In the genomic region with DNA sequence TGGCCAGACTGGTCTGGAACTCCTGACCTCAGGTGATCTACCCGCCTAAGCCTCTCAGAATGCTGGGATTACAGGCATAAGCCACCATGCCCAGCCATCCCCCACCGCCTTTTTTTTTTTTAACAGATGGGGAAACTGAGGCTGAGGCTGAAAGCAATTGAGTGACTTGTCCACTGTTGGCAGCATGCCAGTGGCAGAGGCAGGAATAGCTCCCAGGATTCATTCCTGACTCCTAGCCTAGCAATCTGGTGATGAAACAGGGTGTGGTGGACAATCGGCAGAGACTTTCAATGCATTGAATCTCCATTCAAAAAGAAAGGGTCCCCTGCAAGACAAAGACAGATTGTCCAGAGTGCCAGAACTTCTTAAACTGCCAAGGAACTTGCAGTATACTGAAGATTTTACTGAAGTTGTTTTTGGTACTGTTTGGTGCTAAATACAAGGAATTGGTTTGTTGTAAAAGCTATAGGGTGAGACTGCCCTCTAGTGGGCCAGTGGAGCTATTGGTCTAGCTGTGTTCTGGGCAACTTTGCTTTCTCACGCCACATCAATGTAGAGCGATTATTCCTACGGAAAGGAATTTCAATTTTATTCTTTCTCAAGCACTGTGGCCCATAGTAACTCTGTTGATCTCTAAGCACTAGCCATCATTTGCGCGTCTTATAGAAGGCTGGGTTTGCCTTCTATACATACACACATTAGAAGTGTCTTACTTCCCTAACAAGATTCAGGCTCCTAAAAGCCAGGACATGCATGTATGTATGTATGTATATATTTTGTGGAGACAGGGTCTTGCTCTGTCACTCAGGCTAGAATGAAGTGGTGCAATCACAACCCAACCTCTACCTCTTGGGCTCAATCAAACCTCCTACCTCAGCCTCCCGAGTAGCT, we compare ENCODE assay signal across 8 cellular contexts. TPM values are rescaled to one million over a fixed set of nuclear protein-coding genes. Genes with fewer than 3 reads are reported as not detected.
A peak's percentile ranks its signal among the peaks of the same experiment; 100 is the strongest.
DNase-seq lines count a peak whose midpoint lies in the region; ATAC-seq and TF ChIP-seq lines count a peak whose summit lies in the region.

No MANE protein-coding gene starts in this region.

- peak; percentile 97 for TF ChIP-seq RAD21 in SK-N-SH (IDR thresholded peaks at IDR 0.05; ENCODE audit: low read length)

- ATAC-seq in psoas muscle, result peak; percentile 71 to 84 (median 79)

- intact Hi-C loops in psoas muscle (cut with DNase I), result loop anchor here (1.0 to 2.0 kb wide), 3 partner anchors 64 to 186 kb away; no protein-coding TSS in a partner anchor
- intact Hi-C loops in vagina (cut with DNase I), result loop anchor here (5.0 kb wide), 2 partner anchors 178 to 193 kb away; no protein-coding TSS in a partner anchor

- H3K4me3 Mint-ChIP-seq in activated naive CD8-positive, alpha-beta T cell treated with anti-CD3 and anti-CD28 coated beads for 36 hours, result no peak overlapping the region

- H3K27me3 ChIP-seq in SK-N-SH (ENCODE audit: insufficient read depth), result no peaks in the 10 kb centered on the region
- no peaks in the 10 kb centered on the region for H3K27me3 ChIP-seq in cardiac muscle cell
- no peaks in the 10 kb centered on the region for H3K27me3 ChIP-seq in psoas muscle (ENCODE audit: insufficient read depth in 3 of 3, low read length in 2 of 3)
- H3K27me3 ChIP-seq in vagina, result no peaks in the 10 kb centered on the region

- POLR2A ChIA-PET in SK-N-SH (lab: Yijun Ruan, JAX), result interaction anchor here (0.6 to 1.0 kb wide), 2 partner anchors 240 to 248 kb away, joined by 3 read pairs; a partner anchor contains a TSS

- peak overlapping the region; percentile 46 for H3K9ac ChIP-seq in SK-N-SH

- H3K4me1 ChIP-seq in SK-N-SH (ENCODE audit: control insufficient read depth in 1 of 2, insufficient read depth in 2 of 2, low read depth in 1 of 2, low read length in 1 of 2) (peaks cover 2 to 28% of the 10 kb centered on the region in 2 experiments; a peak in 3 of 4 replicates), cardiac muscle cell (ENCODE audit: low read depth) (no peaks in the 10 kb centered on the region), psoas muscle (peaks cover 11% of the 10 kb centered on the region), vagina (peaks cover 19% of the 10 kb centered on the region)

- H3K9me3 ChIP-seq in SK-N-SH (no peaks in the 10 kb centered on the region), cardiac muscle cell (ENCODE audit: low read depth) (no peaks in the 10 kb centered on the region), psoas muscle (no peaks in the 10 kb centered on the region), vagina (no peaks in the 10 kb centered on the region)

- peaks cover 31% of the 10 kb centered on the region for H3F3A ChIP-seq in SK-N-SH (replicated peaks; ENCODE audit: insufficient read depth)

- TF ChIP-seq EP300 in SK-N-SH (IDR thresholded peaks at IDR 0.05; ENCODE audit: borderline replicate concordance in 1 of 2, low read depth in 1 of 2, low read length in 1 of 2), result no peak

- TF ChIP-seq POLR2A in vagina (IDR thresholded peaks at IDR 0.05), result no peak

- no peak overlapping the region for H3K27ac Mint-ChIP-seq in activated naive CD8-positive, alpha-beta T cell treated with anti-CD3 and anti-CD28 coated beads for 36 hours

- H3K36me3 ChIP-seq in SK-N-SH (replicated peaks in 1 of 2; ENCODE audit: control insufficient read depth in 1 of 2, insufficient read depth in 2 of 2, low read length in 1 of 2) (no peaks in the 10 kb centered on the region), cardiac muscle cell (peaks cover 17% of the 10 kb centered on the region), psoas muscle (ENCODE audit: insufficient read depth in 1 of 2, low read depth in 1 of 2) (peaks cover 0 to 22% of the 10 kb centered on the region in 2 donors), vagina (no peaks in the 10 kb centered on the region)

- H3K4me2 ChIP-seq in SK-N-SH, result peak overlapping the region; percentile 47

- H3K27ac ChIP-seq in SK-N-SH (ENCODE audit: low read depth in 2 of 2, low read length in 1 of 2), result peak overlapping the region in 1 of 2 experiments; percentile 80; a peak in 2 of 4 replicates
- no peak overlapping the region for H3K27ac ChIP-seq in cardiac muscle cell
- H3K27ac ChIP-seq in psoas muscle, result no peak overlapping the region
- H3K27ac ChIP-seq in vagina, result peak overlapping the region; percentile 50

- peaks cover 22% of the 10 kb centered on the region for H3K27me3 Mint-ChIP-seq in activated naive CD8-positive, alpha-beta T cell treated with anti-CD3 and anti-CD28 coated beads for 36 hours

- H2AFZ ChIP-seq in SK-N-SH (ENCODE audit: low read depth), result no peak overlapping the region

- CTCF ChIA-PET in SK-N-SH (lab: Yijun Ruan, JAX), result interaction anchor here (0.6 to 6.5 kb wide), 67 partner anchors 8 to 440 kb away, joined by 3 to 100 read pairs (median 4); a partner anchor contains a TSS

- DNase-seq in ELF-1 (ENCODE audit: low read depth, low spot score) (peak; percentile 83), M059J (ENCODE audit: low read depth) (peak; percentile 80), SK-N-SH (peak; percentile 73), cardiac muscle cell (ENCODE audit: low read depth in 1 of 2, low spot score in 1 of 2) (peak; percentile 75 to 95), psoas muscle (peak in 1 of 2 donors; percentile 68), vagina (ENCODE audit: extremely low spot score in 2 of 2) (no peak), OCI-M2 (lab: John Stamatoyannopoulos, UW; ENCODE audit: unreplicated experiment) (no peak)
- peak; percentile 26 for DNase-seq in activated naive CD8-positive, alpha-beta T cell treated with anti-CD3 and anti-CD28 coated beads for 36 hours

- H4K20me1 ChIP-seq in SK-N-SH (ENCODE audit: insufficient read depth), result no peaks in the 10 kb centered on the region

- WGBS in SK-N-SH (ENCODE audit: low lambda C conversion rate), result 43% methylated on average over 9 of the region's 9 CpGs
- 31 to 34% (median 33%) methylated on average over 9 of the region's 9 CpGs for WGBS in psoas muscle, 3 donors

- H3K4me3 ChIP-seq in SK-N-SH (ENCODE audit: low read depth in 2 of 2, low read length in 1 of 2) (no peak overlapping the region; a peak in 1 of 4 replicates), cardiac muscle cell (no peak overlapping the region), psoas muscle (no peak overlapping the region), vagina (no peak overlapping the region)

- TF ChIP-seq CTCF in SK-N-SH (IDR thresholded peaks at IDR 0.05) (peak; percentile 98), cardiac muscle cell (IDR thresholded peaks at IDR 0.05; ENCODE audit: low read depth, low read length) (peak; percentile 97), psoas muscle (IDR thresholded peaks at IDR 0.05) (peak; percentile 98), vagina (IDR thresholded peaks at IDR 0.05) (peak; percentile 82 to 96 (median 94))

- no peaks in the 10 kb centered on the region for H3K4me1 Mint-ChIP-seq in activated naive CD8-positive, alpha-beta T cell treated with anti-CD3 and anti-CD28 coated beads for 36 hours

- H3K36me3 Mint-ChIP-seq in activated naive CD8-positive, alpha-beta T cell treated with anti-CD3 and anti-CD28 coated beads for 36 hours, result no peaks in the 10 kb centered on the region

- H3K9me3 Mint-ChIP-seq in activated naive CD8-positive, alpha-beta T cell treated with anti-CD3 and anti-CD28 coated beads for 36 hours, result no peaks in the 10 kb centered on the region

- no peaks in the 10 kb centered on the region for H3K9me2 ChIP-seq in SK-N-SH

- 0 out of 2 replicates have a peak, but pooled peaks cover 3% of the 10 kb centered on the region for H3K79me2 ChIP-seq in SK-N-SH (ENCODE audit: insufficient read depth)

TF ChIP-seq in SK-N-SH, 30 proteins besides CTCF, POLR2A, EP300 and RAD21 (continues in another document):
- no peak for TF ChIP-seq POLR2AphosphoS5 (IDR thresholded peaks at IDR 0.05; ENCODE audit: low read depth, low read length)
- TF ChIP-seq FOSL2 (IDR thresholded peaks at IDR 0.05; ENCODE audit: borderline replicate concordance, low read depth), result no peak

RNA-seq across cellular contexts. Expression of a gene that starts 21.0 kb away (rescaled TPM):
- not detected in 2 replicates for total RNA-seq in M059J (2014; rRNA removed; shearing (Covaris generic))
- not detected in 2 replicates for polyA plus RNA-seq in SK-N-SH (2012; rRNA removed)
- polyA plus RNA-seq in SK-N-SH (2012; cell fraction: cytosol; rRNA removed), result not detected in 2 replicates
- not detected in 2 replicates for polyA plus RNA-seq in SK-N-SH (2012; cell fraction: nucleus; rRNA removed)
- not detected for total RNA-seq in activated naive CD8-positive, alpha-beta T cell treated with anti-CD3 and anti-CD28 coated beads for 36 hours
- total RNA-seq in cardiac muscle cell, result not detected in 2 replicates
- polyA plus RNA-seq in cardiac muscle cell, result not detected in 2 replicates
- not detected for total RNA-seq in psoas muscle
- polyA plus RNA-seq in psoas muscle, result not detected
- not detected for total RNA-seq in vagina

RNA-seq across cellular contexts. Expression of a gene that starts 32.2 kb away (rescaled TPM):
- 3.7 and 6.8 TPM in 2 replicates for total RNA-seq in M059J (2014; rRNA removed; shearing (Covaris generic))
- polyA plus RNA-seq in SK-N-SH (2012; rRNA removed) (7.9 and 10.0 TPM in 2 replicates), cardiac muscle cell (18.0 and 18.1 TPM in 2 replicates), psoas muscle (10 to 100 TPM in 1 of 3 donors, 1 to 10 TPM in 2; 7.7 to 13.9 (median 8.8) TPM)
- polyA plus RNA-seq in SK-N-SH (2012; cell fraction: cytosol; rRNA removed), result 7.0 and 10.4 TPM in 2 replicates
- polyA plus RNA-seq in SK-N-SH (2012; cell fraction: nucleus; rRNA removed), result 6.7 and 8.0 TPM in 2 replicates
- total RNA-seq in activated naive CD8-positive, alpha-beta T cell treated with anti-CD3 and anti-CD28 coated beads for 36 hours, result under 1 TPM; 0.28 to 0.29 TPM
- total RNA-seq in cardiac muscle cell (19.0 and 20.3 TPM in 2 replicates), psoas muscle (10 to 100 TPM; 17.5 to 68.2 (median 38.0) TPM), vagina (24.6 TPM)

Comparison
In these comparisons a context has a peak if more than half of its experiments do, and no peak if none do; other contexts are left out.
1. DNase-seq: peak in ELF-1 (single experiment), M059J (single experiment), SK-N-SH (single experiment), activated naive CD8-positive, alpha-beta T cell treated with anti-CD3 and anti-CD28 coated beads for 36 hours (single experiment) and cardiac muscle cell (2 of 2); none in vagina (0 of 2) and OCI-M2 (single experiment).
2. Peak in every context shown above with its lines, with median percentiles within 50 percentile points of each other: CTCF ChIP-seq.